8 cellular contexts compared by ENCODE assay signal in the genomic region with DNA sequence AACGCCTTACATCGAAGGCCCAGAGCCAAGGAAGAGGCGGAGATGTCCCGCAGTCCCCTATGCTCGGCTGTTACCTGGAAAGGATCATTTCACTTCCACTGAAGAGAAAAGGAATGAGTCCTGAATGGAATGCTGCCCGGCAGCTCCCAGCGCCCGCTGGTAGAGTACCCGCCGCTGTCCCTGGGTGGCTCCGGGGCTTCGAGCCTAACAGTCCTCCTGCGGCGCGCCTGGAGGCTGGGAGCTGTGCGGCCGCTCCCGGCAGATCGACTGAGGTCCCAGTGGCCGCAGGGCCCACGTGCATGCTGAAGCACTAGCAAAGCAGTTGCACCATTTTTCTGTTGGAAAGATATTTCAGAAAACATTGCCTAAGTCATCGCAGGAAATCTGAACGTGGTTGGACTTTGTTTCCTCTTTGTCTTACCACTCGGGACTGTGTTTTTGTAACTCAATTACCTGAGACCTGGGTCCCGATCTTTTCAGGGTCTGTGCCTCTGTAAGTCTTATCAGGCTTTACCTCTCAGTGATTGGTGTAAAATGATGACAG. TPM values are rescaled to one million over a fixed set of nuclear protein-coding genes. Genes with fewer than 3 reads are reported as not detected.
DNase-seq lines count a peak whose midpoint lies in the region; ATAC-seq and TF ChIP-seq lines count a peak whose summit lies in the region.

No MANE protein-coding gene starts in this region.

- TF ChIP-seq POLR2A in gastrocnemius medialis (IDR thresholded peaks at IDR 0.05) = no peak

- H3K36me3 ChIP-seq in ES-I3 (ENCODE audit: insufficient read depth, low read length) = no peaks in the 10 kb centered on the region
- H3K36me3 ChIP-seq in gastrocnemius medialis = no peaks in the 10 kb centered on the region

- TF ChIP-seq CTCF in astrocyte of the spinal cord (IDR thresholded peaks at IDR 0.05; ENCODE audit: low read depth, low read length) (no peak), gastrocnemius medialis (IDR thresholded peaks at IDR 0.05 in 4 of 5, conservative IDR thresholded peaks at IDR 0.05 in 1 of 5) (peak in 2 of 5 experiments; percentile 17 to 18)

- peak overlapping the region; percentile 97 to 100 (median 99) for H3K27ac ChIP-seq in gastrocnemius medialis

- ATAC-seq in gastrocnemius medialis (peak; percentile 23 to 31), GM19324 (IDR thresholded peaks at IDR 0.05; ENCODE audit: low FRiP score, unreplicated experiment) (no peak), HG03342 (IDR thresholded peaks at IDR 0.05; ENCODE audit: unreplicated experiment) (no peak)

- intact Hi-C loops in gastrocnemius medialis (cut with DNase I; ENCODE audit: low total_unique reads) = loop anchor here (5.0 kb wide), 2 partner anchors 297 to 892 kb away; partner anchors contain the start of gene MAP2K5

- peak overlapping the region; percentile 92; the same call in 1 of the 2 replicates for H3K9ac ChIP-seq in ES-I3 (ENCODE audit: low read depth, low read length)

- in situ Hi-C loops in astrocyte of the spinal cord (cut with HindIII; ENCODE audit: low sequenced_read_pairs) (no loop called here), gastrocnemius medialis (cut with MboI; ENCODE audit: low sequenced_read_pairs in 4 of 4) (loop anchor here (5.0 to 25.0 kb wide), 6 partner anchors 302 to 902 kb away; partner anchors contain the start of genes C15orf61 (in 1 of the 4) and MAP2K5 (in 1 of the 4))

- peaks cover 13% of the 10 kb centered on the region; the same call in 1 of the 2 replicates for H3K4me1 ChIP-seq in ES-I3 (ENCODE audit: insufficient read depth, low read length)
- peaks cover 21 to 40% of the 10 kb centered on the region in 2 donors for H3K4me1 ChIP-seq in gastrocnemius medialis

- peak overlapping the region; percentile 92 for H3K4me3 ChIP-seq in astrocyte of the spinal cord (ENCODE audit: low read depth, low read length)
- H3K4me3 ChIP-seq in gastrocnemius medialis = peak overlapping the region; percentile 94 to 99 (median 96)

- H3K9me3 ChIP-seq in ES-I3 (ENCODE audit: control insufficient read depth, insufficient read depth, low read length) (no peaks in the 10 kb centered on the region), gastrocnemius medialis (no peaks in the 10 kb centered on the region)

- H3K27me3 ChIP-seq in gastrocnemius medialis = peaks cover 1 to 11% (median 11%) of the 10 kb centered on the region in 3 donors

- DNase-seq in NCI-H1105 (lab: John Stamatoyannopoulos, UW) = peak; percentile 63
- peak; percentile 25 for DNase-seq in astrocyte of the spinal cord (ENCODE audit: low read depth, low spot score)
- peak; percentile 80 for DNase-seq in iPS-NIHi7 (ENCODE audit: extremely low spot score)
- DNase-seq in gastrocnemius medialis = peak; percentile 39 to 69
- no peak for DNase-seq in dedifferentiated amniotic fluid mesenchymal stem cell (ENCODE audit: extremely low spot score)

RNA-seq across cellular contexts. Expression of gene RNU6-1, which starts 1.0 kb away (rescaled TPM):
- not detected for total RNA-seq in gastrocnemius medialis

RNA-seq across cellular contexts. Expression of gene SKOR1, which starts 13.6 kb away (rescaled TPM):
- 1 to 10 TPM in 1 of 4 donors, under 1 TPM in 3; 0.13 to 2.1 (median 0.25) TPM for total RNA-seq in gastrocnemius medialis

Comparison
In these comparisons a context has a peak if more than half of its experiments do, and no peak if none do; other contexts are left out.
1. ATAC-seq: peak in gastrocnemius medialis (2 of 2); none in GM19324 (single experiment) and HG03342 (single experiment).